Comparison of ENCODE assay signal across 1 cellular context in genomic region chrX:69189972-69190371, GRCh38.
TF ChIP-seq lines count a peak whose summit lies in the region.

No MANE protein-coding gene starts in this region.

TF ChIP-seq in GM23338, 12 proteins besides CTCF, POLR2A, EP300 and RAD21 (continued from another document):
- TF ChIP-seq, protein P1, sequence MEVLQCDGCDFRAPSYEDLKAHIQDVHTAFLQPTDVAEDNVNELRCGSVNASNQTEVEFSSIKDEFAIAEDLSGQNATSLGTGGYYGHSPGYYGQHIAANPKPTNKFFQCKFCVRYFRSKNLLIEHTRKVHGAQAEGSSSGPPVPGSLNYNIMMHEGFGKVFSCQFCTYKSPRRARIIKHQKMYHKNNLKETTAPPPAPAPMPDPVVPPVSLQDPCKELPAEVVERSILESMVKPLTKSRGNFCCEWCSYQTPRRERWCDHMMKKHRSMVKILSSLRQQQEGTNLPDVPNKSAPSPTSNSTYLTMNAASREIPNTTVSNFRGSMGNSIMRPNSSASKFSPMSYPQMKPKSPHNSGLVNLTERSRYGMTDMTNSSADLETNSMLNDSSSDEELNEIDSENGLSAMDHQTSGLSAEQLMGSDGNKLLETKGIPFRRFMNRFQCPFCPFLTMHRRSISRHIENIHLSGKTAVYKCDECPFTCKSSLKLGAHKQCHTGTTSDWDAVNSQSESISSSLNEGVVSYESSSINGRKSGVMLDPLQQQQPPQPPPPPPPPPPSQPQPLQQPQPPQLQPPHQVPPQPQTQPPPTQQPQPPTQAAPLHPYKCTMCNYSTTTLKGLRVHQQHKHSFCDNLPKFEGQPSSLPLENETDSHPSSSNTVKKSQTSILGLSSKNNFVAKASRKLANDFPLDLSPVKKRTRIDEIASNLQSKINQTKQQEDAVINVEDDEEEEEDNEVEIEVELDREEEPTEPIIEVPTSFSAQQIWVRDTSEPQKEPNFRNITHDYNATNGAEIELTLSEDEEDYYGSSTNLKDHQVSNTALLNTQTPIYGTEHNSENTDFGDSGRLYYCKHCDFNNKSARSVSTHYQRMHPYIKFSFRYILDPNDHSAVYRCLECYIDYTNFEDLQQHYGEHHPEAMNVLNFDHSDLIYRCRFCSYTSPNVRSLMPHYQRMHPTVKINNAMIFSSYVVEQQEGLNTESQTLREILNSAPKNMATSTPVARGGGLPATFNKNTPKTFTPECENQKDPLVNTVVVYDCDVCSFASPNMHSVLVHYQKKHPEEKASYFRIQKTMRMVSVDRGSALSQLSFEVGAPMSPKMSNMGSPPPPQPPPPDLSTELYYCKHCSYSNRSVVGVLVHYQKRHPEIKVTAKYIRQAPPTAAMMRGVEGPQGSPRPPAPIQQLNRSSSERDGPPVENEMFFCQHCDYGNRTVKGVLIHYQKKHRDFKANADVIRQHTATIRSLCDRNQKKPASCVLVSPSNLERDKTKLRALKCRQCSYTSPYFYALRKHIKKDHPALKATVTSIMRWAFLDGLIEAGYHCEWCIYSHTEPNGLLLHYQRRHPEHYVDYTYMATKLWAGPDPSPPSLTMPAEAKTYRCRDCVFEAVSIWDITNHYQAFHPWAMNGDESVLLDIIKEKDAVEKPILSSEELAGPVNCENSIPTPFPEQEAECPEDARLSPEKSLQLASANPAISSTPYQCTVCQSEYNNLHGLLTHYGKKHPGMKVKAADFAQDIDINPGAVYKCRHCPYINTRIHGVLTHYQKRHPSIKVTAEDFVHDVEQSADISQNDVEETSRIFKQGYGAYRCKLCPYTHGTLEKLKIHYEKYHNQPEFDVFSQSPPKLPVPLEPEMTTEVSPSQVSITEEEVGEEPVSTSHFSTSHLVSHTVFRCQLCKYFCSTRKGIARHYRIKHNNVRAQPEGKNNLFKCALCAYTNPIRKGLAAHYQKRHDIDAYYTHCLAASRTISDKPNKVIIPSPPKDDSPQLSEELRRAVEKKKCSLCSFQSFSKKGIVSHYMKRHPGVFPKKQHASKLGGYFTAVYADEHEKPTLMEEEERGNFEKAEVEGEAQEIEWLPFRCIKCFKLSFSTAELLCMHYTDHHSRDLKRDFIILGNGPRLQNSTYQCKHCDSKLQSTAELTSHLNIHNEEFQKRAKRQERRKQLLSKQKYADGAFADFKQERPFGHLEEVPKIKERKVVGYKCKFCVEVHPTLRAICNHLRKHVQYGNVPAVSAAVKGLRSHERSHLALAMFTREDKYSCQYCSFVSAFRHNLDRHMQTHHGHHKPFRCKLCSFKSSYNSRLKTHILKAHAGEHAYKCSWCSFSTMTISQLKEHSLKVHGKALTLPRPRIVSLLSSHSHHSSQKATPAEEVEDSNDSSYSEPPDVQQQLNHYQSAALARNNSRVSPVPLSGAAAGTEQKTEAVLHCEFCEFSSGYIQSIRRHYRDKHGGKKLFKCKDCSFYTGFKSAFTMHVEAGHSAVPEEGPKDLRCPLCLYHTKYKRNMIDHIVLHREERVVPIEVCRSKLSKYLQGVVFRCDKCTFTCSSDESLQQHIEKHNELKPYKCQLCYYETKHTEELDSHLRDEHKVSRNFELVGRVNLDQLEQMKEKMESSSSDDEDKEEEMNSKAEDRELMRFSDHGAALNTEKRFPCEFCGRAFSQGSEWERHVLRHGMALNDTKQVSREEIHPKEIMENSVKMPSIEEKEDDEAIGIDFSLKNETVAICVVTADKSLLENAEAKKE (CRISPR knock-in tag; IDR thresholded peaks at IDR 0.05), result no peak
- no peak for TF ChIP-seq EZH2phosphoT487 (IDR thresholded peaks at IDR 0.05; ENCODE audit: unreplicated experiment)
- TF ChIP-seq ZNF114 (CRISPR knock-in tag; IDR thresholded peaks at IDR 0.05), result no peak
- TF ChIP-seq EZH2 (IDR thresholded peaks at IDR 0.05; ENCODE audit: low read depth, unreplicated experiment), result no peak
TF ChIP-seq in GM23338: peak in this region for 0.
